Comparison of ENCODE assay signal across 1 cellular context in genomic region chr2:36858551-36859365, GRCh38.
TF ChIP-seq lines count a peak whose summit lies in the region.

No MANE protein-coding gene starts in this region.

TF ChIP-seq in GM23338, 12 proteins besides CTCF, POLR2A, EP300 and RAD21 (continued from another document):
- TF ChIP-seq REST (IDR thresholded peaks at IDR 0.05; ENCODE audit: unreplicated experiment) (no peak), ZNF114 (CRISPR knock-in tag; IDR thresholded peaks at IDR 0.05) (no peak), JUNB (IDR thresholded peaks at IDR 0.05; ENCODE audit: unreplicated experiment) (no peak), ZNF331 (CRISPR knock-in tag; IDR thresholded peaks at IDR 0.05; ENCODE audit: low read depth) (no peak), POLR2AphosphoS5 (IDR thresholded peaks at IDR 0.05; ENCODE audit: low read depth) (no peak), CREB1 (CRISPR knock-in tag; IDR thresholded peaks at IDR 0.05; ENCODE audit: low read depth) (no peak)
TF ChIP-seq in GM23338: peak in this region for 0.
